Comparison of ENCODE assay signal across 13 cellular contexts in genomic region chr19:5313307-5313706, GRCh38. TPM values are rescaled to one million over a fixed set of nuclear protein-coding genes. Genes with fewer than 3 reads are reported as not detected.
A peak's percentile ranks its signal among the peaks of the same experiment; 100 is the strongest.
DNase-seq lines count a peak whose midpoint lies in the region; ATAC-seq and TF ChIP-seq lines count a peak whose summit lies in the region.
"Had no signal": no experiment of that assay in that cellular context is flagged by ENCODE, and none has a peak within 500 bp of the region (broad histone marks: within the 10 kb centered on the region; RNA-seq: fewer than 3 reads in every experiment).

No MANE protein-coding gene starts in this region.

- no peak for TF ChIP-seq CTCF in BE2C (IDR thresholded peaks at IDR 0.05; ENCODE audit: low read depth, low read length)
- TF ChIP-seq CTCF in DOHH2 (IDR thresholded peaks at IDR 0.05; ENCODE audit: low read depth, low read length, poor library complexity, severe bottlenecking): no peak
- TF ChIP-seq CTCF in neural progenitor cell (IDR thresholded peaks at IDR 0.05): no peak
- TF ChIP-seq CTCF in upper lobe of left lung (IDR thresholded peaks at IDR 0.05): no peak

- 3 to 21% methylated on average over 6 to 17 of the region's 17 CpGs for WGBS in upper lobe of left lung, 2 donors

- no peak overlapping the region for H2AFZ ChIP-seq in neural progenitor cell (replicated peaks)

- H3K36me3 ChIP-seq in BE2C (no peaks in the 10 kb centered on the region), DOHH2 (ENCODE audit: control insufficient read depth, low read length) (no peaks in the 10 kb centered on the region), neural progenitor cell (no peaks in the 10 kb centered on the region), upper lobe of left lung (no peaks in the 10 kb centered on the region)
- H3K36me3 ChIP-seq: gastrocnemius medialis had no signal

- ATAC-seq in upper lobe of left lung (ENCODE audit: low FRiP score in 2 of 2): no peak
- ATAC-seq: gastrocnemius medialis had no signal

- H3K27ac ChIP-seq in DOHH2 (ENCODE audit: low read depth, low read length): no peak overlapping the region
- H3K27ac ChIP-seq in neural progenitor cell: no peak overlapping the region
- H3K27ac ChIP-seq in upper lobe of left lung: no peak overlapping the region
- H3K27ac ChIP-seq: gastrocnemius medialis had no signal

- H3K9me3 ChIP-seq in BE2C: no peaks in the 10 kb centered on the region
- H3K9me3 ChIP-seq in DOHH2 (ENCODE audit: control insufficient read depth, insufficient read depth, low read length): no peaks in the 10 kb centered on the region
- H3K9me3 ChIP-seq in neural progenitor cell (ENCODE audit: low read depth): no peaks in the 10 kb centered on the region
- H3K9me3 ChIP-seq in upper lobe of left lung: no peaks in the 10 kb centered on the region
- H3K9me3 ChIP-seq: gastrocnemius medialis had no signal

- H3K4me2 ChIP-seq in DOHH2 (ENCODE audit: low read length): peak overlapping the region; percentile 22; the same call in 1 of the 2 replicates
- H3K4me2 ChIP-seq in neural progenitor cell: no peak overlapping the region

- H3K79me2 ChIP-seq in DOHH2 (ENCODE audit: control insufficient read depth, low read length) (no peaks in the 10 kb centered on the region), neural progenitor cell (ENCODE audit: low read depth) (peaks cover 99% of the 10 kb centered on the region)

- no peaks in the 10 kb centered on the region for H3K9me2 ChIP-seq in DOHH2 (replicated peaks; ENCODE audit: control insufficient read depth, low read length)

- H4K20me1 ChIP-seq in DOHH2 (ENCODE audit: control insufficient read depth, insufficient read depth, low read depth, low read length) (no peaks in the 10 kb centered on the region), neural progenitor cell (ENCODE audit: low read depth) (peaks cover 99% of the 10 kb centered on the region)

- no peaks in the 10 kb centered on the region for H3K9me3 Mint-ChIP-seq in neural progenitor cell
- H3K9me3 Mint-ChIP-seq: activated naive CD4-positive, alpha-beta T cell treated with anti-CD3 and anti-CD28 coated beads, Interleukin-2, amount 50 U/mL, for 72 hours; mesothelial cell of epicardium had no signal

- H3K4me3 Mint-ChIP-seq in neural progenitor cell: no peak overlapping the region
- H3K4me3 Mint-ChIP-seq: mesothelial cell of epicardium had no signal

- H3K4me1 ChIP-seq in BE2C (no peaks in the 10 kb centered on the region; the same call in 1 of the 2 replicates), DOHH2 (ENCODE audit: control insufficient read depth, low read length) (peaks cover 12% of the 10 kb centered on the region), neural progenitor cell (no peaks in the 10 kb centered on the region), upper lobe of left lung (peaks cover 0 to 8% (median 3%) of the 10 kb centered on the region in 4 donors)
- H3K4me1 ChIP-seq: gastrocnemius medialis had no signal

- H3K27me3 ChIP-seq in BE2C: no peaks in the 10 kb centered on the region
- H3K27me3 ChIP-seq in DOHH2 (ENCODE audit: control insufficient read depth, low read length): no peaks in the 10 kb centered on the region
- H3K27me3 ChIP-seq in neural progenitor cell: no peaks in the 10 kb centered on the region
- no peaks in the 10 kb centered on the region for H3K27me3 ChIP-seq in upper lobe of left lung
- H3K27me3 ChIP-seq: gastrocnemius medialis had no signal

- no peak for TF ChIP-seq EP300 in upper lobe of left lung (IDR thresholded peaks at IDR 0.05)

- H3K4me3 ChIP-seq in BE2C (ENCODE audit: low read depth, low read length): peak overlapping the region; percentile 28
- H3K4me3 ChIP-seq in DOHH2 (ENCODE audit: low read length): no peak overlapping the region
- no peak overlapping the region for H3K4me3 ChIP-seq in neural progenitor cell
- no peak overlapping the region for H3K4me3 ChIP-seq in upper lobe of left lung
- H3K4me3 ChIP-seq: gastrocnemius medialis had no signal

- H3F3A ChIP-seq in DOHH2 (ENCODE audit: control insufficient read depth, insufficient read depth): no peaks in the 10 kb centered on the region
- no peaks in the 10 kb centered on the region for H3F3A ChIP-seq in neural progenitor cell (ENCODE audit: low read depth)

- no peak for TF ChIP-seq POLR2A in upper lobe of left lung (IDR thresholded peaks at IDR 0.05)

- no peak overlapping the region for H3K27ac Mint-ChIP-seq in neural progenitor cell
- H3K27ac Mint-ChIP-seq: mesothelial cell of epicardium had no signal

- no peak overlapping the region for H3K9ac ChIP-seq in neural progenitor cell

- H3K4me1 Mint-ChIP-seq in neural progenitor cell: peaks cover 4% of the 10 kb centered on the region

- H3K27me3 Mint-ChIP-seq in neural progenitor cell (ENCODE audit: insufficient read depth, low read depth): peaks cover 9% of the 10 kb centered on the region

- DNase-seq in BE2C (peak; percentile 79), NCI-H510A (lab: John Stamatoyannopoulos, UW) (peak; percentile 27), germinal center (ENCODE audit: low spot score) (peak; percentile 78), neural progenitor cell (ENCODE audit: low spot score) (no peak), NCI-H82 treated with DMSO at 0.1 percent for 48 hours (lab: John Stamatoyannopoulos, UW; ENCODE audit: unreplicated experiment) (no peak), upper lobe of left lung (no peak), DMS114 treated with DMSO at 0.1 percent for 48 hours (lab: John Stamatoyannopoulos, UW; ENCODE audit: unreplicated experiment) (no peak)
- DNase-seq: activated CD4-positive, CD25-positive, alpha-beta regulatory T cell; gastrocnemius medialis; NCI-H524 had no signal

- peaks cover 4% of the 10 kb centered on the region for H3K36me3 Mint-ChIP-seq in neural progenitor cell
- H3K36me3 Mint-ChIP-seq: activated naive CD4-positive, alpha-beta T cell treated with anti-CD3 and anti-CD28 coated beads, Interleukin-2, amount 50 U/mL, for 72 hours; mesothelial cell of epicardium had no signal

RNA-seq across cellular contexts. Expression of gene PTPRS, which starts 27.3 kb away (rescaled TPM):
- polyA plus RNA-seq in BE2C (2012; ENCODE audit: insufficient read depth, insufficient read length, low read depth): 59.9 TPM
- total RNA-seq in neural progenitor cell (ENCODE audit: low replicate concordance) (167 and 403 TPM in 2 replicates), upper lobe of left lung (100 to 1,000 TPM in 4 of 6 donors, 10 to 100 TPM in 2; 85.6 to 325 (median 146) TPM)

Comparison
In these comparisons a context has a peak if more than half of its experiments do, and no peak if none do; other contexts are left out.
1. DNase-seq: peak in BE2C (single experiment), NCI-H510A (single experiment) and germinal center (single experiment); none in neural progenitor cell (single experiment), NCI-H82 treated with DMSO at 0.1 percent for 48 hours (single experiment), upper lobe of left lung (0 of 2) and DMS114 treated with DMSO at 0.1 percent for 48 hours (single experiment).